7 cellular contexts compared by ENCODE assay signal in the genomic region with DNA sequence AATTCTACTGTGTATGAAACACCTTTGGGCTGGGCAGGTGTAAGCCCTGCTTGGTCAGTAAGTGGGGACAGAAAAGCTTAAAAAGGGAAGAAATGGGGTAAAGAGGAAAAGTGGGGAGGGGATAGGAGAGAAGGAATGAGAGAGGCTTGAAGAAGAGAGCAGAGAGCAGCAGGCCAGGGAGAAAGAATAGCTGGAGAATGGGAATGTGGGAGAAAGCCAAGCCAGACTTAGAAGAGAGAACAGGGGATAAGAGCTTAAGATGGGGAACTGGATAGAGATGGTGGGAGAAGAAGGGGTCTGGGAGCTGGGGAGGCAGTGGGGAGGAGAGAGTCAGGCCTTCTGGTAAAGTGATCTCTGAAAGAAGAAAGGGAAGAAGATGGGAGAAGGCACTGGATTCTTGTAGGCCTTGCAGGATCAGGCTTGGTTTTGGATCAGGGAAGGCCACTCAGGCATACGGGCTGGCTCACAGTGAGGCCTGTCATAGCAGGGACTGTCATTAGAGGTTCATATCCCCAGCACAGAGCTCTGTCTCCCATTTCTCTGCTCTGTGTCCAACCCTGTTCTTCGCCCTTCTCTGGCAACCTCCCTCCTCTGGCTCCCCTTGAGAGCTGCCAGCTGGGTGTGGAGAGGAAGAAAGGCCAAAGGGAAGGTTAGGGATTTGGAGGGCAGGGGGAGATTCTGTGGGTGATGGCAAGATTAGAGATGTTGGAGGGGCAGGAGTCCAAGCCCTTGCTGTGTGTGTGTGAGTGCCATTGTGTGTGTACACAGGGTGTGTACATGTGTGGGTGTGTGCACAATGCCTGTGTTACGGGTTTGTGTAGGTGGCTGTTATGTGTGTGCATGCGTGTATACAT. TPM values are rescaled to one million over a fixed set of nuclear protein-coding genes. Genes with fewer than 3 reads are reported as not detected.
DNase-seq lines count a peak whose midpoint lies in the region; ATAC-seq, FAIRE-seq and TF ChIP-seq lines count a peak whose summit lies in the region.
"Had no signal": no experiment of that assay in that cellular context is flagged by ENCODE, and none has a peak within 500 bp of the region (broad histone marks: within the 10 kb centered on the region; RNA-seq: fewer than 3 reads in every experiment).

No MANE protein-coding gene starts in this region.

- TF ChIP-seq POLR2A in upper lobe of left lung (IDR thresholded peaks at IDR 0.05), result no peak

- TF ChIP-seq CTCF in heart right ventricle (IDR thresholded peaks at IDR 0.05) (no peak), glutamatergic neuron (IDR thresholded peaks at IDR 0.05; ENCODE audit: partially characterized antibody, unreplicated experiment) (no peak), upper lobe of left lung (IDR thresholded peaks at IDR 0.05) (peak in 1 of 6 experiments; percentile 0)

- peak overlapping the region in 9 of 10 donors; percentile 46 to 95 (median 71) for H3K27ac ChIP-seq in heart right ventricle
- H3K27ac ChIP-seq in upper lobe of left lung, result peak overlapping the region; percentile 23 to 95 (median 71)

- DNase-seq in heart right ventricle, result no peak
- DNase-seq in cardiac septum (ENCODE audit: low spot score), result no peak
- DNase-seq in glutamatergic neuron, result no peak
- no peak for DNase-seq in upper lobe of left lung
- no peak for DNase-seq in GM19239 (ENCODE audit: insufficient read length, low spot score)
- no peak for DNase-seq in RPMI8226
- DNase-seq: activated CD4-positive, CD25-positive, alpha-beta regulatory T cell treated with anti-CD3 and anti-CD28 coated beads, Interleukin-2, amount 50 U/mL, for 72 hours had no signal

- H3K9me3 ChIP-seq in heart right ventricle (no peaks in the 10 kb centered on the region), upper lobe of left lung (no peaks in the 10 kb centered on the region)

- no peak overlapping the region for H3K27ac Mint-ChIP-seq in glutamatergic neuron (ENCODE audit: unreplicated experiment)

- peak overlapping the region; percentile 93 for H3K4me3 Mint-ChIP-seq in glutamatergic neuron (ENCODE audit: unreplicated experiment)

- no peak for TF ChIP-seq EP300 in upper lobe of left lung (IDR thresholded peaks at IDR 0.05)

- H3K9me3 Mint-ChIP-seq in glutamatergic neuron (ENCODE audit: unreplicated experiment), result peaks cover 8% of the 10 kb centered on the region

- WGBS in heart right ventricle, 2 donors, result 60 to 64% methylated on average over 4 of the region's 4 CpGs
- 49 to 72% methylated on average over 4 of the region's 4 CpGs for WGBS in upper lobe of left lung, 2 donors

- H3K27me3 ChIP-seq in heart right ventricle (no peaks in the 10 kb centered on the region), upper lobe of left lung (no peaks in the 10 kb centered on the region)

- H3K4me3 ChIP-seq in heart right ventricle, result peak overlapping the region in 1 of 10 donors; percentile 2
- H3K4me3 ChIP-seq in upper lobe of left lung, result peak overlapping the region in 3 of 4 donors; percentile 54 to 69 (median 66)

- H3K4me1 ChIP-seq in heart right ventricle, result peaks cover 20 to 80% (median 69%) of the 10 kb centered on the region in 9 donors
- peaks cover 44 to 70% (median 62%) of the 10 kb centered on the region in 4 donors for H3K4me1 ChIP-seq in upper lobe of left lung

- peaks cover 66% of the 10 kb centered on the region for H3K4me1 Mint-ChIP-seq in glutamatergic neuron (ENCODE audit: low read depth, unreplicated experiment)

- intact Hi-C loops in heart right ventricle (cut with DNase I) (loop anchor here in 3 of 10 donors (5.0 to 10.0 kb wide), 3 partner anchors 37 to 148 kb away; partner anchors contain the start of gene KIFC1 (in 1 of the 3)), cardiac septum (cut with DNase I) (no loop called here)

- H3K36me3 Mint-ChIP-seq in glutamatergic neuron (ENCODE audit: unreplicated experiment), result peaks cover under 1% of the 10 kb centered on the region

- peaks cover 8% of the 10 kb centered on the region for H3K27me3 Mint-ChIP-seq in glutamatergic neuron (ENCODE audit: unreplicated experiment)

- H3K36me3 ChIP-seq in heart right ventricle, result no peaks in the 10 kb centered on the region
- no peaks in the 10 kb centered on the region for H3K36me3 ChIP-seq in upper lobe of left lung

- FAIRE-seq in GM19239 (lab: Jason Lieb, UNC), result no peak

- ATAC-seq in heart right ventricle (no peak), upper lobe of left lung (ENCODE audit: low FRiP score in 2 of 2) (no peak)

RNA-seq across cellular contexts. Expression of gene SYNGAP1, which starts 9.3 kb away (rescaled TPM):
- 1 to 10 TPM; 3.6 to 8.5 (median 5.7) TPM for total RNA-seq in heart right ventricle
- 10 to 100 TPM in 1 of 2 donors, 1 to 10 TPM in 1; 3.1 to 10.2 TPM for polyA plus RNA-seq in heart right ventricle
- total RNA-seq in cardiac septum, result 9.0 TPM
- 75.1 TPM for total RNA-seq in glutamatergic neuron (ENCODE audit: unreplicated experiment)
- 10 to 100 TPM in 5 of 6 donors, 1 to 10 TPM in 1; 8.2 to 57.6 (median 19.5) TPM for total RNA-seq in upper lobe of left lung

RNA-seq across cellular contexts. Expression of gene CUTA, which starts 11.2 kb away (rescaled TPM):
- 100 to 1,000 TPM in 9 of 10 donors, 10 to 100 TPM in 1; 99.8 to 132 (median 114) TPM for total RNA-seq in heart right ventricle
- 100 to 1,000 TPM in 1 of 2 donors, 10 to 100 TPM in 1; 94.7 to 161 TPM for polyA plus RNA-seq in heart right ventricle
- total RNA-seq in cardiac septum, result 94.6 TPM
- total RNA-seq in glutamatergic neuron (ENCODE audit: unreplicated experiment), result 384 TPM
- total RNA-seq in upper lobe of left lung, result 100 to 1,000 TPM in 4 of 6 donors, 10 to 100 TPM in 2; 53.4 to 171 (median 112) TPM

RNA-seq across cellular contexts. Expression of gene PHF1, which starts 18.3 kb away (rescaled TPM):
- total RNA-seq in heart right ventricle (10 to 100 TPM; 36.2 to 61.2 (median 48.9) TPM), cardiac septum (74.8 TPM), glutamatergic neuron (ENCODE audit: unreplicated experiment) (73.5 TPM), upper lobe of left lung (100 to 1,000 TPM in 1 of 6 donors, 10 to 100 TPM in 5; 61.7 to 150 (median 65.5) TPM)
- polyA plus RNA-seq in heart right ventricle, result 100 to 1,000 TPM in 1 of 2 donors, 10 to 100 TPM in 1; 59.5 to 125 TPM

RNA-seq across cellular contexts. Expression of gene ZBTB9, which starts 25.3 kb away (rescaled TPM):
- total RNA-seq in heart right ventricle (1 to 10 TPM; 2.7 to 6.5 (median 4.9) TPM), cardiac septum (4.5 TPM), glutamatergic neuron (ENCODE audit: unreplicated experiment) (9.6 TPM), upper lobe of left lung (1 to 10 TPM; 3.2 to 8.7 (median 6.1) TPM)
- 1 to 10 TPM; 1.2 to 4.3 TPM for polyA plus RNA-seq in heart right ventricle

RNA-seq across cellular contexts. Expression of gene KIFC1, which starts 37.5 kb away (rescaled TPM):
- 1 to 10 TPM in 2 of 10 donors, under 1 TPM in 6, not detected in 2; 0.09 to 6.1 (median 0.36) TPM for total RNA-seq in heart right ventricle
- under 1 TPM; 0.28 to 0.29 TPM for polyA plus RNA-seq in heart right ventricle
- 0.24 TPM for total RNA-seq in cardiac septum
- total RNA-seq in glutamatergic neuron (ENCODE audit: unreplicated experiment), result 14.8 TPM
- total RNA-seq in upper lobe of left lung, result 10 to 100 TPM in 1 of 6 donors, 1 to 10 TPM in 5; 1.2 to 11.8 (median 4.4) TPM
